In genomic region chr6:132401941-132402275, GRCh38 we compare ENCODE assay signal across 10 cellular contexts. TPM values are rescaled to one million over a fixed set of nuclear protein-coding genes. Genes with fewer than 3 reads are reported as not detected.
DNase-seq lines count a peak whose midpoint lies in the region; ATAC-seq and TF ChIP-seq lines count a peak whose summit lies in the region.
"Had no signal": no experiment of that assay in that cellular context is flagged by ENCODE, and none has a peak within 500 bp of the region (broad histone marks: within the 10 kb centered on the region; RNA-seq: fewer than 3 reads in every experiment).

No MANE protein-coding gene starts in this region.

- H3K4me3 Mint-ChIP-seq in glutamatergic neuron (ENCODE audit: unreplicated experiment) (peak overlapping the region; percentile 57), progenitor cell of endocrine pancreas (ENCODE audit: low read depth) (peak overlapping the region; percentile 71)

- no peak for ATAC-seq in GM18868 (IDR thresholded peaks at IDR 0.05; ENCODE audit: unreplicated experiment)

- DNase-seq in SJSA1 (ENCODE audit: low read depth in 1 of 2, low spot score in 2 of 2) (no peak), glutamatergic neuron (no peak), progenitor cell of endocrine pancreas (ENCODE audit: low spot score, unreplicated experiment) (no peak), NCI-H345 treated with DMSO at 0.1 percent for 48 hours (lab: John Stamatoyannopoulos, UW; ENCODE audit: unreplicated experiment) (no peak), SW 1271 (lab: John Stamatoyannopoulos, UW) (no peak), GDM1 (lab: John Stamatoyannopoulos, UW) (no peak)
- DNase-seq: NCI-H1436 treated with DMSO at 0.1 percent for 48 hours had no signal

- no peaks in the 10 kb centered on the region for H4K20me1 ChIP-seq in DOHH2 (ENCODE audit: control insufficient read depth, insufficient read depth, low read depth, low read length)

- H3K9me3 ChIP-seq in DOHH2 (ENCODE audit: control insufficient read depth, insufficient read depth, low read length) (no peaks in the 10 kb centered on the region), SJSA1 (replicated peaks) (no peaks in the 10 kb centered on the region)
- H3K9me3 ChIP-seq: right lobe of liver had no signal

- no peaks in the 10 kb centered on the region for H3K36me3 Mint-ChIP-seq in glutamatergic neuron (ENCODE audit: unreplicated experiment)
- H3K36me3 Mint-ChIP-seq in progenitor cell of endocrine pancreas (ENCODE audit: insufficient read depth), result no peaks in the 10 kb centered on the region

- H3K4me1 Mint-ChIP-seq in glutamatergic neuron (ENCODE audit: low read depth, unreplicated experiment), result no peaks in the 10 kb centered on the region
- H3K4me1 Mint-ChIP-seq in progenitor cell of endocrine pancreas (ENCODE audit: low read depth), result no peaks in the 10 kb centered on the region

- H3K27me3 Mint-ChIP-seq in glutamatergic neuron (ENCODE audit: unreplicated experiment) (peaks cover 6% of the 10 kb centered on the region), progenitor cell of endocrine pancreas (peaks cover 63% of the 10 kb centered on the region)

- H3F3A ChIP-seq in DOHH2 (ENCODE audit: control insufficient read depth, insufficient read depth), result no peaks in the 10 kb centered on the region

- H3K27ac Mint-ChIP-seq in glutamatergic neuron (ENCODE audit: unreplicated experiment) (no peak overlapping the region), progenitor cell of endocrine pancreas (peak overlapping the region; percentile 80)

- H3K4me2 ChIP-seq in DOHH2 (ENCODE audit: low read length), result peak overlapping the region; percentile 78

- no peaks in the 10 kb centered on the region for H3K9me2 ChIP-seq in DOHH2 (replicated peaks; ENCODE audit: control insufficient read depth, low read length)

- H3K9me3 Mint-ChIP-seq in glutamatergic neuron (ENCODE audit: unreplicated experiment) (no peaks in the 10 kb centered on the region), progenitor cell of endocrine pancreas (ENCODE audit: low read depth) (no peaks in the 10 kb centered on the region)

- H3K4me3 ChIP-seq in DOHH2 (ENCODE audit: low read length) (peak overlapping the region; percentile 77), SJSA1 (peak overlapping the region; percentile 82)

- no peaks in the 10 kb centered on the region for H3K79me2 ChIP-seq in DOHH2 (ENCODE audit: control insufficient read depth, low read length)

- H3K36me3 ChIP-seq in DOHH2 (ENCODE audit: control insufficient read depth, low read length), result no peaks in the 10 kb centered on the region
- no peaks in the 10 kb centered on the region for H3K36me3 ChIP-seq in SJSA1
- H3K36me3 ChIP-seq: right lobe of liver had no signal

- TF ChIP-seq CTCF in DOHH2 (IDR thresholded peaks at IDR 0.05; ENCODE audit: low read depth, low read length, poor library complexity, severe bottlenecking) (no peak), glutamatergic neuron (IDR thresholded peaks at IDR 0.05; ENCODE audit: partially characterized antibody, unreplicated experiment) (no peak), progenitor cell of endocrine pancreas (IDR thresholded peaks at IDR 0.05; ENCODE audit: unreplicated experiment) (no peak)

- H3K27ac ChIP-seq in DOHH2 (ENCODE audit: low read depth, low read length) (no peak overlapping the region), SJSA1 (no peak overlapping the region)
- H3K27ac ChIP-seq: right lobe of liver had no signal

- H3K27me3 ChIP-seq in DOHH2 (ENCODE audit: control insufficient read depth, low read length) (peaks cover 42% of the 10 kb centered on the region), SJSA1 (replicated peaks) (no peaks in the 10 kb centered on the region)

- peaks cover 3% of the 10 kb centered on the region; the same call in 1 of the 2 replicates for H3K4me1 ChIP-seq in DOHH2 (ENCODE audit: control insufficient read depth, low read length)
- H3K4me1 ChIP-seq in SJSA1 (replicated peaks), result peaks cover 45% of the 10 kb centered on the region

RNA-seq across cellular contexts. Expression of gene MOXD1, which starts 0.6 kb away (rescaled TPM):
- total RNA-seq in SJSA1 (2014; rRNA removed; shearing (Covaris generic)), result 24.8 and 37.3 TPM in 2 replicates
- total RNA-seq in glutamatergic neuron (ENCODE audit: unreplicated experiment) (not detected), progenitor cell of endocrine pancreas (8.4 and 8.9 TPM in 2 replicates)
